In the genomic region with DNA sequence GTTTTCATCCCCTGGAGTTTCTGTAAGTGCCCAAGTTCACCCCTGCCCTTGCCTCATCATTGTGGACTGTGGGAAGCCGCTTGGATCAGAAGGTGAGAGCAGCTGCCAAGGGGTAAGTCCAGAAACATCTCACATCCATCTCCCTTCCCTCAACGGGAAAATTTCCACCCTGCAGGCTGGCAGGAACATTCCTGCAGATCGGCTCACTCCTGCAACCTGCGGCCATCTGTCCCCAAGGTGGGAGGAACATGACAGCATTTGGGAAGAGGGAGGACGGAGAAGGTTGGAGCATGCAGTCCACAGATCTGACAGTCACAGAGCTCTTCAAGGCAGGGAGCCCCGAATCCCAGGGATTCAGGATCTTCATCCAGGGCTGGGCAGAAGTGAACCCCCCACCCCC, we compare ENCODE assay signal across 16 cellular contexts. TPM values are rescaled to one million over a fixed set of nuclear protein-coding genes. Genes with fewer than 3 reads are reported as not detected.
DNase-seq lines count a peak whose midpoint lies in the region; ATAC-seq and TF ChIP-seq lines count a peak whose summit lies in the region.
"Had no signal": no experiment of that assay in that cellular context is flagged by ENCODE, and none has a peak within 500 bp of the region (broad histone marks: within the 10 kb centered on the region; RNA-seq: fewer than 3 reads in every experiment).

No MANE protein-coding gene starts in this region.

- H3K79me2 ChIP-seq in PC-9 (ENCODE audit: low read depth), result no peaks in the 10 kb centered on the region

- no peaks in the 10 kb centered on the region for H3F3A ChIP-seq in PC-9 (ENCODE audit: insufficient read depth, low read depth)

- peak overlapping the region; percentile 73 to 100 (median 93) for H3K4me2 ChIP-seq in BLaER1 treated with 17β-estradiol and CSF1 and Interleukin-3, amounts not matched to agents 10 nM and 100 nM
- no peak overlapping the region for H3K4me2 ChIP-seq in PC-9
- H3K4me2 ChIP-seq: GM23338 had no signal

- intact Hi-C loops in PC-9 (cut with micrococcal nuclease; ENCODE audit: unreplicated experiment), result no loop called here

- no peak for TF ChIP-seq CTCF in PC-9 (conservative IDR thresholded peaks at IDR 0.05)

- H4K20me1 ChIP-seq in BLaER1 treated with 17β-estradiol and CSF1 and Interleukin-3, amounts not matched to agents 10 nM and 100 nM, result peaks cover 0 to 14% (median 0%) of the 10 kb centered on the region in 11 experiments; a peak in 3 of 22 replicates
- no peaks in the 10 kb centered on the region for H4K20me1 ChIP-seq in PC-9 (ENCODE audit: insufficient read depth)

- H3K4me1 ChIP-seq in BLaER1 treated with 17β-estradiol and CSF1 and Interleukin-3, amounts not matched to agents 10 nM and 100 nM, result peaks cover 64 to 100% (median 95%) of the 10 kb centered on the region in 10 experiments
- no peaks in the 10 kb centered on the region for H3K4me1 ChIP-seq in PC-9 (replicated peaks; ENCODE audit: insufficient read depth)

- ATAC-seq in HG02938 (IDR thresholded peaks at IDR 0.05; ENCODE audit: unreplicated experiment), result no peak
- ATAC-seq: CD8-positive, alpha-beta T cell; GM12878; GM23338 had no signal

- CTCF ChIA-PET in PC-9 (lab: Charles Lee), result no interaction called here

- no peak overlapping the region for H3K9ac ChIP-seq in BLaER1 treated with 17β-estradiol and CSF1 and Interleukin-3, amounts not matched to agents 10 nM and 100 nM

- DNase-seq in MG63 (peak; percentile 22), cerebellar cortex (ENCODE audit: low spot score) (peak; percentile 97), myocyte (ENCODE audit: low read depth) (peak; percentile 41), AML-193 (lab: John Stamatoyannopoulos, UW) (no peak), PC-9 (no peak), NCI-H1105 treated with DMSO at 0.1 percent for 48 hours (lab: John Stamatoyannopoulos, UW) (no peak)
- DNase-seq: ACHN; CD8-positive, alpha-beta T cell; COR-L47; DMS53; H7 had no signal

- H3K9me2 ChIP-seq in PC-9 (ENCODE audit: insufficient read depth), result no peaks in the 10 kb centered on the region

- peaks cover 0 to 34% (median 0%) of the 10 kb centered on the region in 11 experiments; a peak in 6 of 22 replicates for H3K27me3 ChIP-seq in BLaER1 treated with 17β-estradiol and CSF1 and Interleukin-3, amounts not matched to agents 10 nM and 100 nM
- H3K27me3 ChIP-seq in MG63 (peaks cover 6% of the 10 kb centered on the region), PC-9 (ENCODE audit: insufficient read depth, low read depth) (no peaks in the 10 kb centered on the region)

- POLR2A ChIA-PET in PC-9 (lab: Charles Lee; ENCODE audit: unreplicated experiment), result no interaction called here

- H3K4me3 ChIP-seq in BLaER1 treated with 17β-estradiol and CSF1 and Interleukin-3, amounts not matched to agents 10 nM and 100 nM, result no peak overlapping the region
- H3K4me3 ChIP-seq in MG63 (no peak overlapping the region), PC-9 (no peak overlapping the region)
- H3K4me3 ChIP-seq: GM12878, GM23338 had no signal

- no peak overlapping the region for H2AFZ ChIP-seq in PC-9
- H2AFZ ChIP-seq: GM23338 had no signal

- no TSS peak for BruUV-seq in PC-9 (replicated peaks; lab: Mats Ljungman, UMichigan)

- no peaks in the 10 kb centered on the region for H3K9me3 ChIP-seq in BLaER1 treated with 17β-estradiol and CSF1 and Interleukin-3, amounts not matched to agents 10 nM and 100 nM (replicated peaks in 1 of 11)
- H3K9me3 ChIP-seq in MG63 (no peaks in the 10 kb centered on the region), PC-9 (ENCODE audit: insufficient read depth, low read depth) (no peaks in the 10 kb centered on the region)

- no peaks in the 10 kb centered on the region for H3K36me3 ChIP-seq in BLaER1 treated with 17β-estradiol and CSF1 and Interleukin-3, amounts not matched to agents 10 nM and 100 nM
- H3K36me3 ChIP-seq in MG63 (no peaks in the 10 kb centered on the region), PC-9 (ENCODE audit: low read depth) (no peaks in the 10 kb centered on the region)

- no peak overlapping the region for H3K27ac ChIP-seq in BLaER1 treated with 17β-estradiol and CSF1 and Interleukin-3, amounts not matched to agents 10 nM and 100 nM
- no peak overlapping the region for H3K27ac ChIP-seq in PC-9
- H3K27ac ChIP-seq: HL-60 had no signal

RNA-seq across cellular contexts. Expression of a gene that starts 3.0 kb away (rescaled TPM):
- 4.9 and 8.3 TPM in 2 replicates for total RNA-seq in MG63 (2014; rRNA removed; shearing (Covaris generic); ENCODE audit: low replicate concordance)
- total RNA-seq in myocyte (15.6 and 25.3 TPM in 2 replicates), PC-9 (2021) (30.1 and 30.7 TPM in 2 replicates)
- polyA plus RNA-seq in myocyte (2012), result 20.0 TPM

Comparison
In these comparisons a context has a peak if more than half of its experiments do, and no peak if none do; other contexts are left out.
1. DNase-seq: peak in MG63 (single experiment), cerebellar cortex (single experiment) and myocyte (single experiment); none in AML-193 (0 of 2), PC-9 (0 of 2) and NCI-H1105 treated with DMSO at 0.1 percent for 48 hours (single experiment).